1 cellular context compared by ENCODE assay signal in the genomic region with DNA sequence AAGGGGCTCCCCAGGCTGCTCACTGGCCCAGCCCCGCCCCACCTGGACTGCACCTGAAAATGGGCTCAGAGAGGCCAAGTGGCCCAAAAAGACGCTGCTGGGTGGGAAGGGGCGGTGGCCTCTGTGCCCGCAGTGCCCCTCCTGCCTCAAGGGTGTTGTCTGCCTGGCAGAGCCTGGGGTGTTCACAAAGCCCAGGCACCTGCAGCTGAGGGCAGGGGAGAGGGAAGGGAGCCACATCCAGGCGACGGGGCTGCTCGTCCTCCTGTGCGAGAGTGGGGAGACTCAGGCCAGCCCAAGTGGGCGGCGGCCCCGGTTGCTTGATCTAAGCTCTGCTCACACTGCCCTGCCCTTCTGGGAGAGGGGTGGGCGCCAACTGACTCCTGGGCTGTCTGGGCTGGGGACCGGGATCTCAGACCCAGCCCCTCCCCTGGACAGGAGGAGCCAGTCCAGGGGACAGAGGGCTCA.
TF ChIP-seq lines count a peak whose summit lies in the region.

No MANE protein-coding gene starts in this region.

TF ChIP-seq in HCT116, 20 proteins besides CTCF, POLR2A, EP300 and RAD21 (continued from another document):
- no peak for TF ChIP-seq ZFX (IDR thresholded peaks at IDR 0.05)
- TF ChIP-seq EZH2phosphoT487 (IDR thresholded peaks at IDR 0.05; ENCODE audit: borderline replicate concordance) = no peak
